Comparison of ENCODE assay signal across 8 cellular contexts in genomic region chr1:241985787-241986186, GRCh38. TPM values are rescaled to one million over a fixed set of nuclear protein-coding genes. Genes with fewer than 3 reads are reported as not detected.
DNase-seq lines count a peak whose midpoint lies in the region; ATAC-seq and TF ChIP-seq lines count a peak whose summit lies in the region.

No MANE protein-coding gene starts in this region.

- no peaks in the 10 kb centered on the region for H3K27me3 ChIP-seq in heart left ventricle
- no peaks in the 10 kb centered on the region for H3K27me3 ChIP-seq in HCT116 (ENCODE audit: insufficient read depth, low read length)
- no peaks in the 10 kb centered on the region for H3K27me3 ChIP-seq in PC-3 (ENCODE audit: low read length)

- no peaks in the 10 kb centered on the region for H4K20me1 ChIP-seq in HCT116 (ENCODE audit: insufficient read depth)
- H4K20me1 ChIP-seq in PC-3 (ENCODE audit: low read length): no peaks in the 10 kb centered on the region

- H3K9me2 ChIP-seq in HCT116 (ENCODE audit: insufficient read depth) (no peaks in the 10 kb centered on the region), PC-3 (replicated peaks; ENCODE audit: low read length) (no peaks in the 10 kb centered on the region)

- 70 to 76% (median 74%) methylated on average over 10 of the region's 10 CpGs for WGBS in heart left ventricle, 4 donors

- no peaks in the 10 kb centered on the region for H3K9me3 ChIP-seq in heart left ventricle
- no peaks in the 10 kb centered on the region for H3K9me3 ChIP-seq in HCT116 (ENCODE audit: control insufficient read depth in 1 of 2, insufficient read depth in 1 of 2, low read depth in 1 of 2, low read length in 2 of 2)
- H3K9me3 ChIP-seq in PC-3 (ENCODE audit: low read length): no peaks in the 10 kb centered on the region

- POLR2A ChIA-PET in HCT116 (lab: Charles Lee) (no interaction called here), PC-3 (lab: Charles Lee; ENCODE audit: unreplicated experiment) (no interaction called here)

- DNase-seq in heart left ventricle: no peak
- no peak for DNase-seq in cardiac septum (ENCODE audit: low spot score)
- peak; percentile 38 for DNase-seq in HCT116 (ENCODE audit: low read depth, low spot score)
- peak; percentile 79 for DNase-seq in PC-3
- peak; percentile 22 to 39 for DNase-seq in erythroblast (lab: John Stamatoyannopoulos, UW)
- peak; percentile 4 for DNase-seq in stimulated activated CD4-positive, alpha-beta T cell treated with anti-CD3 and anti-CD28 coated beads, Interleukin-4, amount 100 ng/mL, for 24 hours
- DNase-seq in activated T-cell treated with anti-CD3 and anti-CD28 coated beads, Interleukin-2, amount 50 U/mL, for 1 hour: no peak

- BruUV-seq in HCT116 (replicated peaks; lab: Mats Ljungman, UMichigan) (no TSS peak), PC-3 (replicated peaks; lab: Mats Ljungman, UMichigan) (no TSS peak)

- RAD21 ChIA-PET in HCT116 (lab: Charles Lee; ENCODE audit: low non-redundant PET in 1 of 2, low total read pairs in 2 of 2, uncharacterized antibody in 2 of 2, unreplicated experiment in 2 of 2): no interaction called here

- peak; percentile 63 for TF ChIP-seq RAD21 in HCT116 (IDR thresholded peaks at IDR 0.05; ENCODE audit: low read depth)

- TF ChIP-seq POLR2A in heart left ventricle (IDR thresholded peaks at IDR 0.05) (no peak), HCT116 (IDR thresholded peaks at IDR 0.05; ENCODE audit: borderline replicate concordance, extremely low read depth, insufficient read depth, insufficient read length) (no peak), erythroblast (IDR thresholded peaks at IDR 0.05; ENCODE audit: low read length) (no peak)

- H3K9ac ChIP-seq in HCT116 (ENCODE audit: low read length) (no peak overlapping the region), PC-3 (ENCODE audit: low read length) (no peak overlapping the region)

- H3K4me1 ChIP-seq in heart left ventricle: no peaks in the 10 kb centered on the region
- peaks cover 7 to 15% of the 10 kb centered on the region in 2 experiments; a peak in 3 of 4 replicates for H3K4me1 ChIP-seq in HCT116 (ENCODE audit: control insufficient read depth in 1 of 2, insufficient read depth in 2 of 2, low read length in 2 of 2)
- peaks cover 27% of the 10 kb centered on the region for H3K4me1 ChIP-seq in PC-3 (ENCODE audit: insufficient read depth, low read length)

- no peak overlapping the region for H3K27ac ChIP-seq in heart left ventricle
- no peak overlapping the region for H3K27ac ChIP-seq in HCT116 (ENCODE audit: low read depth, low read length)
- H3K27ac ChIP-seq in PC-3 (ENCODE audit: low read length): no peak overlapping the region

- H3K36me3 ChIP-seq in heart left ventricle (no peaks in the 10 kb centered on the region), HCT116 (ENCODE audit: control insufficient read depth in 1 of 2, insufficient read depth in 2 of 2, low read length in 2 of 2) (no peaks in the 10 kb centered on the region), PC-3 (ENCODE audit: low read depth, low read length) (no peaks in the 10 kb centered on the region)

- H3K79me2 ChIP-seq in HCT116 (ENCODE audit: insufficient read depth, low read length): no peaks in the 10 kb centered on the region
- H3K79me2 ChIP-seq in PC-3 (ENCODE audit: low read length): no peaks in the 10 kb centered on the region

- peak in 10 of 12 donors; percentile 14 to 56 (median 34) for TF ChIP-seq CTCF in heart left ventricle (IDR thresholded peaks at IDR 0.05)
- peak; percentile 54 to 69 (median 56); a peak in 5 of 6 replicates for TF ChIP-seq CTCF in HCT116 (IDR thresholded peaks at IDR 0.05 in 2 of 3, conservative IDR thresholded peaks at IDR 0.05 in 1 of 3; ENCODE audit: borderline replicate concordance in 1 of 3, insufficient read depth in 1 of 3, low read depth in 2 of 3, low read length in 2 of 3)
- peak; percentile 78 for TF ChIP-seq CTCF in PC-3 (conservative IDR thresholded peaks at IDR 0.05; ENCODE audit: low read depth, low read length)

- no peak for ATAC-seq in heart left ventricle
- peak; percentile 82 for ATAC-seq in HCT116
- ATAC-seq in PC-3: peak; percentile 62
- no peak for ATAC-seq in HG03439 (IDR thresholded peaks at IDR 0.05; ENCODE audit: unreplicated experiment)

- no peaks in the 10 kb centered on the region for H3F3A ChIP-seq in PC-3 (ENCODE audit: low read length, unreplicated experiment)

- H2AFZ ChIP-seq in HCT116 (ENCODE audit: low read depth, low read length, poor library complexity, severe bottlenecking) (no peak overlapping the region), PC-3 (ENCODE audit: low read length) (no peak overlapping the region)

- CTCF ChIA-PET in HCT116 (lab: Charles Lee) (interaction anchor here (0.8 to 3.6 kb wide), 8 partner anchors 8 to 375 kb away, joined by 3 to 28 read pairs (median 8); partner anchors contain the start of gene MAP1LC3C), PC-3 (lab: Charles Lee) (interaction anchor here (0.6 to 1.3 kb wide), 2 partner anchors 32 to 89 kb away, joined by 3 to 9 read pairs; no protein-coding TSS in a partner anchor)

- H3K4me2 ChIP-seq in HCT116 (ENCODE audit: low read length) (no peak overlapping the region), PC-3 (ENCODE audit: low read length) (no peak overlapping the region)

- no peak overlapping the region for H3K4me3 ChIP-seq in heart left ventricle
- H3K4me3 ChIP-seq in HCT116 (replicated peaks in 1 of 2; ENCODE audit: low read depth in 1 of 2, low read length in 2 of 2): no peak overlapping the region
- H3K4me3 ChIP-seq in PC-3 (ENCODE audit: low read length): no peak overlapping the region

- intact Hi-C loops in heart left ventricle (cut with DNase I): loop anchor here in 3 of 10 donors (2.0 to 10.0 kb wide), 3 partner anchors 89 to 371 kb away; no protein-coding TSS in a partner anchor
- intact Hi-C loops in cardiac septum (cut with DNase I): no loop called here
- intact Hi-C loops in HCT116 (cut with micrococcal nuclease): loop anchor here (1.0 kb wide), 1 partner anchor 89 kb away; no protein-coding TSS in a partner anchor
- intact Hi-C loops in PC-3 (cut with micrococcal nuclease): loop anchor here (1.0 to 5.0 kb wide), 4 partner anchors 89 to 453 kb away; partner anchors contain the start of genes EXO1 and KMO

TF ChIP-seq in HCT116, 20 proteins besides CTCF, POLR2A, EP300 and RAD21 (continues in another document):
- no peak for TF ChIP-seq TCF7L2 (IDR thresholded peaks at IDR 0.05; ENCODE audit: borderline replicate concordance, extremely low read depth, insufficient read depth, insufficient read length)
- no peak for TF ChIP-seq ELF1 (IDR thresholded peaks at IDR 0.05; ENCODE audit: borderline replicate concordance, low read depth)
- no peak for TF ChIP-seq MAX (IDR thresholded peaks at IDR 0.05)
- TF ChIP-seq SRF (IDR thresholded peaks at IDR 0.05; ENCODE audit: low read depth): no peak
- no peak for TF ChIP-seq POLR2AphosphoS5 (IDR thresholded peaks at IDR 0.05; ENCODE audit: low read depth, low read length)
- TF ChIP-seq ZBTB33 (IDR thresholded peaks at IDR 0.05; ENCODE audit: extremely low read depth, insufficient replicate concordance, low read length): no peak
- no peak for TF ChIP-seq ZNF274 (IDR thresholded peaks at IDR 0.05; ENCODE audit: low read depth, low read length)
- TF ChIP-seq SP1 (IDR thresholded peaks at IDR 0.05; ENCODE audit: low read depth): no peak
- no peak for TF ChIP-seq ATF3 (IDR thresholded peaks at IDR 0.05)
- no peak for TF ChIP-seq ZFX (IDR thresholded peaks at IDR 0.05)
- no peak for TF ChIP-seq EZH2 (IDR thresholded peaks at IDR 0.05)

RNA-seq across cellular contexts. Expression of gene MAP1LC3C, which starts 13.1 kb away (rescaled TPM):
- total RNA-seq in heart left ventricle (1 to 10 TPM in 1 of 9 donors, under 1 TPM in 3, not detected in 5; 0.46 to 1.2 (median 0.69) TPM), cardiac septum (0.32 TPM), HCT116 (2021; ENCODE audit: unreplicated experiment) (not detected), PC-3 (2014; rRNA removed) (not detected in 2 replicates)
- under 1 TPM in 1 of 2 donors, not detected in 1; 0.82 TPM for polyA plus RNA-seq in heart left ventricle
- polyA plus RNA-seq in HCT116 (2012): not detected in 2 replicates

RNA-seq across cellular contexts. Expression of gene BECN2, which starts 28.2 kb away (rescaled TPM):
- not detected for total RNA-seq in heart left ventricle
- polyA plus RNA-seq in heart left ventricle: not detected
- not detected for total RNA-seq in cardiac septum
- not detected for total RNA-seq in HCT116 (2021; ENCODE audit: unreplicated experiment)
- 0.10 TPM in 1 of 2 replicates, not detected in the other for polyA plus RNA-seq in HCT116 (2012)
- total RNA-seq in PC-3 (2014; rRNA removed): not detected in 2 replicates

Comparison
In these comparisons a context has a peak if more than half of its experiments do, and no peak if none do; other contexts are left out.
1. ATAC-seq: peak in HCT116 (single experiment) and PC-3 (single experiment); none in heart left ventricle (0 of 4) and HG03439 (single experiment).
2. DNase-seq: peak in HCT116 (single experiment), PC-3 (single experiment), erythroblast (2 of 2) and stimulated activated CD4-positive, alpha-beta T cell treated with anti-CD3 and anti-CD28 coated beads, Interleukin-4, amount 100 ng/mL, for 24 hours (single experiment); none in heart left ventricle (0 of 5), cardiac septum (single experiment) and activated T-cell treated with anti-CD3 and anti-CD28 coated beads, Interleukin-2, amount 50 U/mL, for 1 hour (single experiment).
3. Peak in every context shown above with its lines, with median percentiles within 50 percentile points of each other: CTCF ChIP-seq.